12 cellular contexts compared by ENCODE assay signal in the genomic region with DNA sequence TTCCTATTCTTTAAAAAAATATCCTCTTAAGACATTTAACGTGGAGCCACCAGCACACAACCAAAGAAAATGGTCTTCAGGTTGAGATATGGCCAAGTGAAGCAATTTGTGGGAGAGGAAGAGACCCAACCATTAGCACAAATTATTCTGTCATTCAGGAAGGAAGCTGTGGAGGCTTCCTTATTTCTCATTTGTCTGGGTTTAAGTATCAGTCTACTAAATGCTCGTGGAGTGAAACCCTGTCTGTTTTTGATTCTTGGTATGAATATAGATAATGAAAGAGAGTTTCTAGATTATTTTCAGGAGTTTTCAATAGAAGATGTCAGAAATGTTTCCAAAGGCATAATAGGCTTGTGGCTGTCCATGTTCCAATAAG.
DNase-seq lines count a peak whose midpoint lies in the region; ATAC-seq, FAIRE-seq and TF ChIP-seq lines count a peak whose summit lies in the region.
"Had no signal": no experiment of that assay in that cellular context is flagged by ENCODE, and none has a peak within 500 bp of the region (broad histone marks: within the 10 kb centered on the region; RNA-seq: fewer than 3 reads in every experiment).

No MANE protein-coding gene starts in this region.

- peak overlapping the region; percentile 59; the same call in 1 of the 2 replicates for H2AFZ ChIP-seq in SK-N-SH (ENCODE audit: low read depth)

- no peaks in the 10 kb centered on the region for H3K36me3 ChIP-seq in SK-N-SH (replicated peaks in 1 of 2; ENCODE audit: control insufficient read depth in 1 of 2, insufficient read depth in 2 of 2, low read length in 1 of 2)
- H3K36me3 ChIP-seq in kidney (ENCODE audit: control insufficient read depth in 1 of 2, insufficient read depth in 2 of 2, low read length in 2 of 2) = no peaks in the 10 kb centered on the region

- CTCF ChIA-PET in SK-N-SH (lab: Yijun Ruan, JAX) = interaction anchor here (0.7 to 1.4 kb wide), 3 partner anchors 10 to 22 kb away, joined by 3 read pairs; no protein-coding TSS in a partner anchor

- peak overlapping the region; percentile 2 for H3K27ac Mint-ChIP-seq in endothelial cell (ENCODE audit: unreplicated experiment)
- peak overlapping the region; percentile 89 for H3K27ac Mint-ChIP-seq in stimulated activated effector memory CD8-positive, alpha-beta T cell treated with anti-CD3 and anti-CD28 coated beads, Interleukin-12 subunit alpha, Interleukin-12 subunit beta, amount 100 ng/mL, for 72 hours

- intact Hi-C loops in kidney (cut with DNase I) = no loop called here

- no peaks in the 10 kb centered on the region for H3K9me3 ChIP-seq in SK-N-SH
- no peaks in the 10 kb centered on the region for H3K9me3 ChIP-seq in kidney (ENCODE audit: control insufficient read depth in 1 of 2, low read length in 2 of 2)

- peaks cover 5% of the 10 kb centered on the region for H3K27me3 Mint-ChIP-seq in endothelial cell (ENCODE audit: unreplicated experiment)

- no peak for TF ChIP-seq RAD21 in SK-N-SH (IDR thresholded peaks at IDR 0.05; ENCODE audit: low read length)

- DNase-seq in SK-N-SH (no peak), endothelial cell (ENCODE audit: low spot score) (no peak), kidney (no peak), iPS-NIHi11 (ENCODE audit: low spot score) (no peak)
- no peak for DNase-seq in stimulated activated effector memory CD8-positive, alpha-beta T cell treated with anti-CD3 and anti-CD28 coated beads, Interleukin-12 subunit alpha, Interleukin-12 subunit beta, amount 100 ng/mL, for 72 hours (ENCODE audit: low spot score in 2 of 2)
- DNase-seq in central memory CD4-positive, alpha-beta T cell = no peak
- DNase-seq: activated CD4-positive, alpha-beta T cell treated with anti-CD3 and anti-CD28 coated beads for 4 hours; NCI-H1105 treated with DMSO at 0.1 percent for 48 hours had no signal

- peak overlapping the region; percentile 47; the same call in 1 of the 2 replicates for H3K4me2 ChIP-seq in SK-N-SH

- TF ChIP-seq CTCF in SK-N-SH (IDR thresholded peaks at IDR 0.05) (no peak), endothelial cell (IDR thresholded peaks at IDR 0.05; ENCODE audit: unreplicated experiment) (no peak), kidney (IDR thresholded peaks at IDR 0.05; ENCODE audit: borderline replicate concordance, extremely low read depth, insufficient read depth) (no peak)

- H3K36me3 Mint-ChIP-seq in endothelial cell (ENCODE audit: low read depth, unreplicated experiment) = peaks cover 3% of the 10 kb centered on the region
- no peaks in the 10 kb centered on the region for H3K36me3 Mint-ChIP-seq in stimulated activated effector memory CD8-positive, alpha-beta T cell treated with anti-CD3 and anti-CD28 coated beads, Interleukin-12 subunit alpha, Interleukin-12 subunit beta, amount 100 ng/mL, for 72 hours

- peaks cover 20% of the 10 kb centered on the region for H3K4me1 Mint-ChIP-seq in endothelial cell (ENCODE audit: unreplicated experiment)
- peaks cover 20% of the 10 kb centered on the region for H3K4me1 Mint-ChIP-seq in stimulated activated effector memory CD8-positive, alpha-beta T cell treated with anti-CD3 and anti-CD28 coated beads, Interleukin-12 subunit alpha, Interleukin-12 subunit beta, amount 100 ng/mL, for 72 hours
- H3K4me1 Mint-ChIP-seq: neural crest cell had no signal

- no peak overlapping the region for H3K4me3 Mint-ChIP-seq in endothelial cell (ENCODE audit: unreplicated experiment)
- peak overlapping the region; percentile 53 for H3K4me3 Mint-ChIP-seq in stimulated activated effector memory CD8-positive, alpha-beta T cell treated with anti-CD3 and anti-CD28 coated beads, Interleukin-12 subunit alpha, Interleukin-12 subunit beta, amount 100 ng/mL, for 72 hours
- H3K4me3 Mint-ChIP-seq: neural crest cell had no signal

- no peak for FAIRE-seq in kidney (lab: Jason Lieb, UNC)
- FAIRE-seq: A204.1 had no signal

- no peak overlapping the region for H3K4me3 ChIP-seq in SK-N-SH (ENCODE audit: low read depth in 2 of 2, low read length in 1 of 2)
- H3K4me3 ChIP-seq in kidney (ENCODE audit: low read length in 2 of 2) = no peak overlapping the region

- no peak overlapping the region for H3K9ac ChIP-seq in SK-N-SH
- no peak overlapping the region for H3K9ac ChIP-seq in kidney (ENCODE audit: low read length in 2 of 2)

- H3K9me3 Mint-ChIP-seq in endothelial cell (ENCODE audit: unreplicated experiment) = no peaks in the 10 kb centered on the region
- peaks cover 10% of the 10 kb centered on the region for H3K9me3 Mint-ChIP-seq in stimulated activated effector memory CD8-positive, alpha-beta T cell treated with anti-CD3 and anti-CD28 coated beads, Interleukin-12 subunit alpha, Interleukin-12 subunit beta, amount 100 ng/mL, for 72 hours

- ATAC-seq in SK-N-SH treated with all-trans-retinoic acid at 6 μM for 48 hours = no peak
- peak; percentile 69 for ATAC-seq in HG03432 (IDR thresholded peaks at IDR 0.05; ENCODE audit: unreplicated experiment)
- peak; percentile 67 for ATAC-seq in stimulated activated effector memory CD8-positive, alpha-beta T cell treated with anti-CD3 and anti-CD28 coated beads, Interleukin-12 subunit alpha, Interleukin-12 subunit beta, amount 100 ng/mL, for 72 hours

- no peaks in the 10 kb centered on the region for H4K20me1 ChIP-seq in SK-N-SH (ENCODE audit: insufficient read depth)

- H3K27ac ChIP-seq in SK-N-SH (ENCODE audit: low read depth in 2 of 2, low read length in 1 of 2) (peak overlapping the region in 1 of 2 experiments; percentile 66; a peak in 2 of 4 replicates), kidney (ENCODE audit: low read depth in 2 of 2, low read length in 2 of 2) (no peak overlapping the region)

- WGBS in SK-N-SH (ENCODE audit: low lambda C conversion rate) = 7% methylated on average over 2 of the region's 2 CpGs

- H3K9me2 ChIP-seq in SK-N-SH = no peaks in the 10 kb centered on the region

- H3F3A ChIP-seq in SK-N-SH (replicated peaks; ENCODE audit: insufficient read depth) = peaks cover 13% of the 10 kb centered on the region

- TF ChIP-seq EP300 in SK-N-SH (IDR thresholded peaks at IDR 0.05; ENCODE audit: borderline replicate concordance in 1 of 2, low read depth in 1 of 2, low read length in 1 of 2) = no peak

- no peaks in the 10 kb centered on the region for H3K27me3 ChIP-seq in SK-N-SH (ENCODE audit: insufficient read depth)

- POLR2A ChIA-PET in SK-N-SH (lab: Yijun Ruan, JAX) = no interaction called here

- H3K79me2 ChIP-seq in SK-N-SH (ENCODE audit: insufficient read depth) = no peaks in the 10 kb centered on the region

- H3K4me1 ChIP-seq in SK-N-SH (ENCODE audit: control insufficient read depth in 1 of 2, insufficient read depth in 2 of 2, low read depth in 1 of 2, low read length in 1 of 2) (no peaks in the 10 kb centered on the region), kidney (ENCODE audit: control insufficient read depth in 1 of 2, insufficient read depth in 1 of 2, low read depth in 1 of 2, low read length in 2 of 2) (no peaks in the 10 kb centered on the region)

TF ChIP-seq in SK-N-SH, 30 proteins besides CTCF, POLR2A, EP300 and RAD21 (continues in another document):
- TF ChIP-seq SMC3 (IDR thresholded peaks at IDR 0.05; ENCODE audit: low read depth, low read length) (no peak), MAX (IDR thresholded peaks at IDR 0.05; ENCODE audit: low read depth) (no peak), RCOR1 (IDR thresholded peaks at IDR 0.05; ENCODE audit: low read length) (no peak), GABPA (IDR thresholded peaks at IDR 0.05; ENCODE audit: low read depth) (no peak), TEAD4 (IDR thresholded peaks at IDR 0.05; ENCODE audit: borderline replicate concordance, insufficient read depth) (no peak), RFX5 (IDR thresholded peaks at IDR 0.05; ENCODE audit: low read length) (no peak)
- TF ChIP-seq, protein P1, sequence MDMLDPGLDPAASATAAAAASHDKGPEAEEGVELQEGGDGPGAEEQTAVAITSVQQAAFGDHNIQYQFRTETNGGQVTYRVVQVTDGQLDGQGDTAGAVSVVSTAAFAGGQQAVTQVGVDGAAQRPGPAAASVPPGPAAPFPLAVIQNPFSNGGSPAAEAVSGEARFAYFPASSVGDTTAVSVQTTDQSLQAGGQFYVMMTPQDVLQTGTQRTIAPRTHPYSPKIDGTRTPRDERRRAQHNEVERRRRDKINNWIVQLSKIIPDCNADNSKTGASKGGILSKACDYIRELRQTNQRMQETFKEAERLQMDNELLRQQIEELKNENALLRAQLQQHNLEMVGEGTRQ (IDR thresholded peaks at IDR 0.05; ENCODE audit: borderline replicate concordance, low read depth, low read length) = no peak

TF ChIP-seq in SK-N-SH treated with all-trans-retinoic acid at 6 μM for 48 hours, 23 proteins besides CTCF, POLR2A, EP300 and RAD21 (continues in another document):
- TF ChIP-seq ZNF565 (CRISPR knock-in tag; conservative IDR thresholded peaks at IDR 0.05; ENCODE audit: low read depth) = no peak
- no peak for TF ChIP-seq SNAI2 (CRISPR knock-in tag; IDR thresholded peaks at IDR 0.05)
- TF ChIP-seq TSHZ2 (CRISPR knock-in tag; IDR thresholded peaks at IDR 0.05) = no peak
- no peak for TF ChIP-seq ESRRG (CRISPR knock-in tag; IDR thresholded peaks at IDR 0.05)
- TF ChIP-seq ZFP3 (CRISPR knock-in tag; IDR thresholded peaks at IDR 0.05) = no peak
- no peak for TF ChIP-seq ISL1 (CRISPR knock-in tag; IDR thresholded peaks at IDR 0.05)
